ENCODE assay signal across 27 cellular contexts in genomic region chr17:30548189-30548588, GRCh38.
"Had no signal": no experiment of that assay in that cellular context is flagged by ENCODE, and none has a peak within 500 bp of the region (broad histone marks: within the 10 kb centered on the region; RNA-seq: fewer than 3 reads in every experiment).

No MANE protein-coding gene starts in this region.

- H3K36me3 ChIP-seq: heart left ventricle, left ventricle myocardium inferior, upper lobe of right lung had no signal

- H3K9me3 Mint-ChIP-seq: immature natural killer cell; memory B cell; natural killer cell treated with Interleukin-12 subunit alpha and Interleukin-12 subunit beta and Interleukin-15 and Interleukin-18, amount 100 ng/mL, for 72 hours had no signal

- H3K27ac Mint-ChIP-seq: immature natural killer cell; memory B cell; naive thymus-derived CD4-positive, alpha-beta T cell; natural killer cell treated with Interleukin-12 subunit alpha and Interleukin-12 subunit beta and Interleukin-15 and Interleukin-18, amount 100 ng/mL, for 72 hours; progenitor cell of endocrine pancreas had no signal

- H3K4me3 ChIP-seq: heart left ventricle, left ventricle myocardium inferior, mucosa of descending colon, skin epidermis, stomach, testis, thyroid gland, upper lobe of right lung had no signal

- H3K9me3 ChIP-seq: heart left ventricle, left ventricle myocardium inferior, mucosa of descending colon, stomach, testis, thyroid gland, upper lobe of right lung had no signal

- ATAC-seq: heart left ventricle; mucosa of descending colon; right cardiac atrium; sciatic nerve; stimulated activated naive B cell treated with anti-CD40 and anti-IgM and Interleukin-4, amounts not matched to agents 10 μg/mL and 1 μg/mL and 100 μg/mL, for 72 hours; stimulated activated naive CD8-positive, alpha-beta T cell treated with anti-CD3 and anti-CD28 coated beads, Interleukin-15, Interleukin-2, amounts not matched to agents 100 U/mL and 50 U/mL, for 24 hours; upper lobe of right lung had no signal

- H3K4me1 ChIP-seq: heart left ventricle, left ventricle myocardium inferior, parathyroid adenoma, stomach, testis, thyroid gland, upper lobe of right lung had no signal

- H3K4me3 Mint-ChIP-seq: immature natural killer cell; memory B cell; naive thymus-derived CD4-positive, alpha-beta T cell; natural killer cell treated with Interleukin-12 subunit alpha and Interleukin-12 subunit beta and Interleukin-15 and Interleukin-18, amount 100 ng/mL, for 72 hours; stimulated activated naive B cell treated with anti-CD40 and anti-IgM and Interleukin-4, amounts not matched to agents 10 μg/mL and 1 μg/mL and 100 μg/mL, for 72 hours had no signal

- H3K27me3 ChIP-seq: heart left ventricle, stomach, testis, thyroid gland, upper lobe of right lung had no signal

- H3K36me3 Mint-ChIP-seq: memory B cell; natural killer cell treated with Interleukin-12 subunit alpha and Interleukin-12 subunit beta and Interleukin-15 and Interleukin-18, amount 100 ng/mL, for 72 hours had no signal

- H3K27ac ChIP-seq: heart left ventricle, left ventricle myocardium inferior, parathyroid adenoma, skin epidermis, stomach, testis, thyroid gland, upper lobe of right lung had no signal

- DNase-seq: heart left ventricle; hypothalamus; immature natural killer cell; left ventricle myocardium inferior; midbrain; mucosa of descending colon; naive thymus-derived CD4-positive, alpha-beta T cell; nucleus accumbens; retina; right cardiac atrium; stimulated activated CD4-positive, alpha-beta T cell treated with anti-CD3 and anti-CD28 coated beads, Interleukin-12 subunit alpha, Interleukin-12 subunit beta, amount 100 ng/mL, for 4 hours; stimulated activated CD4-positive, alpha-beta T cell treated with anti-CD3 and anti-CD28 coated beads, Interleukin-15, amount 100 ng/mL, for 24 hours; stimulated activated CD4-positive, alpha-beta T cell treated with anti-CD3 and anti-CD28 coated beads, Interleukin-2, amount 100 ng/mL, for 24 hours; stimulated activated CD4-positive, alpha-beta T cell treated with anti-CD3 and anti-CD28 coated beads, Interleukin-4, amount 100 ng/mL, for 1 hour; stimulated activated naive B cell treated with anti-CD40 and anti-IgM and Interleukin-4, amounts not matched to agents 10 μg/mL and 1 μg/mL and 100 μg/mL, for 72 hours; stimulated activated naive CD8-positive, alpha-beta T cell treated with anti-CD3 and anti-CD28 coated beads, Interleukin-15, Interleukin-2, amounts not matched to agents 100 U/mL and 50 U/mL, for 24 hours; testis; thyroid gland; trophoblast cell; upper lobe of right lung had no signal

- H3K27me3 Mint-ChIP-seq: memory B cell; naive thymus-derived CD4-positive, alpha-beta T cell; natural killer cell treated with Interleukin-12 subunit alpha and Interleukin-12 subunit beta and Interleukin-15 and Interleukin-18, amount 100 ng/mL, for 72 hours; stimulated activated naive B cell treated with anti-CD40 and anti-IgM and Interleukin-4, amounts not matched to agents 10 μg/mL and 1 μg/mL and 100 μg/mL, for 72 hours had no signal
